Comparison of ENCODE assay signal across 7 cellular contexts in the genomic region with DNA sequence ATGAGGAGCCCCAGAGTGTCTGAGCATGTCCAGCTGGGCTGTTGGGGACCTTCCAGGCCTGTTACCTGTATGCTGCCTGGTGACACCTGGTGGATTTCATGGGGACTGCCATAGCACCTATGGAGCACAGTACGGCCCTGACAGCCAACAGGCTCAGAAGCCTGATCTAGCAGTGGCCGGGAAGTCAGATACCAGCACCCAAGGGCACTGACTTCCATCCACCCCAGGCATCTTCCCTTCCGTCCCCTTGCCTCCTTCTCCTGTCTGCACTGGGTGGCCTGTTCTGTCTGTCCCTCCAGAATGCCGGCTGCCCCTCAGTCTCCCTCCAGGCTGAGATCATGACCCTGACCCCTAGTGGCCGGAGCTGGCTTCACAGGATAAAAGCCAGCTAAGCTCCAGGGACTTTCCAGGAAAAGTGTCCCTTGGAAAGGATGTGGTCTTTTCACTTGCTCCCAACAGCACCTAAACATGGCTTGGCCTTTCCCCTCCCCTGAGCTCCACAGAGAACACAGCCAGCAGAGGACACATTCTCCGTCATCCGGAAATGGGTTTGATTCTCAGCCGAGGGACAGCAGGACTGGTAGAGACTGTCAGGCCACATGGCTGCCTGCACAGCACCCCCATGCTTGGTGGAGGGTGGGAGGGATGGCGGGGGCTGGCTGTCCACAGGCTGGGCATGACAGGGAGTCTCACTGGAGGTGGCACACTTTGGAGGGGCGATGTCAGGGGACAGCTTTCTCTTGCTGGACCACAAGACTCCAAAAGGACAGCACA. TPM values are rescaled to one million over a fixed set of nuclear protein-coding genes. Genes with fewer than 3 reads are reported as not detected.
DNase-seq lines count a peak whose midpoint lies in the region; ATAC-seq and TF ChIP-seq lines count a peak whose summit lies in the region.

No MANE protein-coding gene starts in this region.

- intact Hi-C loops in activated B cell treated with CpG ODN at 0.5 μM for 24 hours (cut with micrococcal nuclease), result no loop called here

- H3K14ac ChIP-seq in mesenchymal stem cell (ENCODE audit: low read length in 2 of 2), result peak overlapping the region in 1 of 2 experiments; percentile 59

- DNase-seq in activated B cell treated with CpG ODN at 0.5 μM for 24 hours, result peak; percentile 65
- DNase-seq in dermis blood vessel endothelial cell, result peak; percentile 79
- DNase-seq in mesenchymal stem cell, result peak; percentile 80
- peak; percentile 37 for DNase-seq in stimulated activated CD8-positive, alpha-beta memory T cell treated with anti-CD3 and anti-CD28 coated beads, Interleukin-7, amount 100 ng/mL, for 24 hours (ENCODE audit: low read depth)
- no peak for DNase-seq in cerebellar nuclear complex (lab: John Stamatoyannopoulos, UW)

- H3K9me3 ChIP-seq in mesenchymal stem cell (ENCODE audit: control insufficient read depth, low read length), result no peaks in the 10 kb centered on the region

- H3K4me1 ChIP-seq in mesenchymal stem cell (ENCODE audit: control insufficient read depth, insufficient read depth, low read depth, low read length), result peaks cover 3% of the 10 kb centered on the region

- no peak overlapping the region for H4K8ac ChIP-seq in mesenchymal stem cell (ENCODE audit: low read length)

- H2AFZ ChIP-seq in mesenchymal stem cell (ENCODE audit: low read depth, low read length), result peak overlapping the region; percentile 75

- peak overlapping the region; percentile 56 for H3K4me2 ChIP-seq in mesenchymal stem cell (ENCODE audit: low read length, poor library complexity, severe bottlenecking)

- H3K79me1 ChIP-seq in mesenchymal stem cell (replicated peaks; ENCODE audit: low read length, poor library complexity, severe bottlenecking), result peaks cover 5% of the 10 kb centered on the region

- no peak overlapping the region for H2AK5ac ChIP-seq in mesenchymal stem cell (ENCODE audit: low read length, severe bottlenecking)

- 18% methylated on average over 10 of the region's 10 CpGs for WGBS in mesenchymal stem cell

- H3K4me3 ChIP-seq in mesenchymal stem cell (ENCODE audit: insufficient read depth in 1 of 2, low read depth in 1 of 2, low read length in 2 of 2), result peak overlapping the region in 1 of 2 experiments; percentile 39

- no peak overlapping the region for H2BK12ac ChIP-seq in mesenchymal stem cell (ENCODE audit: low read length in 2 of 2)

- no peak overlapping the region for H3K4ac ChIP-seq in mesenchymal stem cell (ENCODE audit: low read depth in 1 of 2, low read length in 2 of 2)

- H3K23ac ChIP-seq in mesenchymal stem cell (ENCODE audit: low read length in 2 of 2), result no peak overlapping the region

- peaks cover 4% of the 10 kb centered on the region for H3K9me3 Mint-ChIP-seq in activated B cell treated with CpG ODN at 0.5 μM for 24 hours

- H3K4me1 Mint-ChIP-seq in activated B cell treated with CpG ODN at 0.5 μM for 24 hours, result peaks cover 7% of the 10 kb centered on the region

- no peak for TF ChIP-seq CTCF in activated B cell treated with CpG ODN at 0.5 μM for 24 hours (IDR thresholded peaks at IDR 0.05)

- H2BK5ac ChIP-seq in mesenchymal stem cell (ENCODE audit: low read depth, low read length, poor library complexity, severe bottlenecking), result no peak overlapping the region

- H4K91ac ChIP-seq in mesenchymal stem cell (ENCODE audit: low read length), result no peak overlapping the region

- H3K27me3 Mint-ChIP-seq in activated B cell treated with CpG ODN at 0.5 μM for 24 hours, result no peaks in the 10 kb centered on the region

- ATAC-seq in GM18909 (IDR thresholded peaks at IDR 0.05; ENCODE audit: poor library complexity, unreplicated experiment) (peak; percentile 89), HG03159 (IDR thresholded peaks at IDR 0.05; ENCODE audit: unreplicated experiment) (peak; percentile 86), activated B cell treated with CpG ODN at 0.5 μM for 24 hours (ENCODE audit: low read depth) (peak; percentile 96)

- peak overlapping the region; percentile 45 for H3K9ac ChIP-seq in mesenchymal stem cell (ENCODE audit: low read length)

- H3K27ac Mint-ChIP-seq in activated B cell treated with CpG ODN at 0.5 μM for 24 hours, result peak overlapping the region; percentile 16

- H3K18ac ChIP-seq in mesenchymal stem cell (ENCODE audit: low read depth in 1 of 2, low read length in 2 of 2), result no peak overlapping the region

- H3K27ac ChIP-seq in mesenchymal stem cell (ENCODE audit: low read length, poor library complexity, severe bottlenecking), result no peak overlapping the region

- no peaks in the 10 kb centered on the region for H3K27me3 ChIP-seq in mesenchymal stem cell (ENCODE audit: control insufficient read depth in 1 of 2, insufficient read depth in 1 of 2, low read length in 2 of 2)

- H2BK120ac ChIP-seq in mesenchymal stem cell (ENCODE audit: low read depth, low read length), result no peak overlapping the region

- H3K4me3 Mint-ChIP-seq in activated B cell treated with CpG ODN at 0.5 μM for 24 hours, result peak overlapping the region; percentile 69

- H3K36me3 ChIP-seq in mesenchymal stem cell (ENCODE audit: control insufficient read depth in 1 of 2, insufficient read depth in 2 of 2, low read depth in 1 of 2, low read length in 2 of 2), result peaks cover 16 to 29% of the 10 kb centered on the region in 2 experiments

- CTCF ChIA-PET in activated B cell treated with CpG ODN at 0.5 μM for 24 hours (lab: Charles Lee), result interaction anchor here (0.6 to 1.6 kb wide), 9 partner anchors 9 to 480 kb away, joined by 3 to 22 read pairs (median 3); a partner anchor contains a TSS

- no peak overlapping the region for H2BK15ac ChIP-seq in mesenchymal stem cell (ENCODE audit: low read depth, poor library complexity, severe bottlenecking)

- POLR2A ChIA-PET in activated B cell treated with CpG ODN at 0.5 μM for 24 hours (lab: Charles Lee), result interaction anchor here (1.3 to 2.3 kb wide), 2 partner anchors 9 to 481 kb away, joined by 5 to 44 read pairs; a partner anchor contains a TSS

- peaks cover 27% of the 10 kb centered on the region for H3K36me3 Mint-ChIP-seq in activated B cell treated with CpG ODN at 0.5 μM for 24 hours (ENCODE audit: low read depth)

RNA-seq across cellular contexts. Expression of a gene that starts 9.5 kb away (rescaled TPM):
- 3,227 and 3,822 TPM in 2 replicates for total RNA-seq in activated B cell treated with CpG ODN at 0.5 μM for 24 hours
- total RNA-seq in dermis blood vessel endothelial cell, result 931 and 1,215 TPM in 2 replicates
- polyA plus RNA-seq in mesenchymal stem cell (2013, experiment 1 of 2), result 3,754 TPM
- polyA plus RNA-seq in mesenchymal stem cell (2013, experiment 2 of 2), result 3,596 TPM

Comparison
In these comparisons a context has a peak if more than half of its experiments do, and no peak if none do; other contexts are left out.
1. DNase-seq: peak in activated B cell treated with CpG ODN at 0.5 μM for 24 hours (single experiment), dermis blood vessel endothelial cell (single experiment), mesenchymal stem cell (single experiment) and stimulated activated CD8-positive, alpha-beta memory T cell treated with anti-CD3 and anti-CD28 coated beads, Interleukin-7, amount 100 ng/mL, for 24 hours (single experiment); none in cerebellar nuclear complex (0 of 2).
2. Peak in every context shown above with its lines, with median percentiles within 50 percentile points of each other: ATAC-seq.